ENCODE assay signal across 25 cellular contexts in genomic region chr7:156861212-156861611, GRCh38.
"Had no signal": no experiment of that assay in that cellular context is flagged by ENCODE, and none has a peak within 500 bp of the region (broad histone marks: within the 10 kb centered on the region; RNA-seq: fewer than 3 reads in every experiment).

No MANE protein-coding gene starts in this region.

- DNase-seq: colonic mucosa; cortex of kidney; dermis blood vessel endothelial cell; dorsolateral prefrontal cortex; effector CD4-positive, alpha-beta T cell; effector CD8-positive, alpha-beta T cell; effector memory CD4-positive, alpha-beta T cell; effector memory CD8-positive, alpha-beta T cell; erythroblast; esophagus squamous epithelium; foreskin fibroblast; foreskin keratinocyte; foreskin melanocyte; gastrocnemius medialis; glutamatergic neuron; head of caudate nucleus; heart left ventricle; heart right ventricle had no signal

- H3K27ac Mint-ChIP-seq: dendritic cell treated with granulocyte-macrophage colony-stimulating factor and Interleukin-4, amounts not matched to agents 40 ng/mL and 50 ng/mL, for 4 days; effector memory CD8-positive, alpha-beta T cell had no signal

- H3K27me3 ChIP-seq: colonic mucosa, dorsolateral prefrontal cortex, esophagus muscularis mucosa, esophagus squamous epithelium, foreskin keratinocyte, gastrocnemius medialis, gastroesophageal sphincter, heart left ventricle, heart right ventricle, hepatocyte had no signal

- H3K9me3 ChIP-seq: colonic mucosa, gastrocnemius medialis had no signal

- ATAC-seq: effector memory CD8-positive, alpha-beta T cell; esophagus mucosa; foreskin keratinocyte; gastrocnemius medialis; gastroesophageal sphincter; heart left ventricle; heart right ventricle had no signal

- H3K4me3 Mint-ChIP-seq: dendritic cell treated with granulocyte-macrophage colony-stimulating factor and Interleukin-4, amounts not matched to agents 40 ng/mL and 50 ng/mL, for 4 days; effector memory CD8-positive, alpha-beta T cell had no signal

- H3K27ac ChIP-seq: colonic mucosa, coronary artery, dorsolateral prefrontal cortex, epithelial cell of prostate, esophagus muscularis mucosa, esophagus squamous epithelium, foreskin keratinocyte, gastrocnemius medialis, gastroesophageal sphincter, heart left ventricle, heart right ventricle, hepatocyte had no signal

- H3K4me3 ChIP-seq: colonic mucosa, coronary artery, dorsolateral prefrontal cortex, esophagus muscularis mucosa, esophagus squamous epithelium, gastrocnemius medialis, gastroesophageal sphincter, heart left ventricle, heart right ventricle, hepatocyte had no signal

- H3K36me3 ChIP-seq: colonic mucosa, gastrocnemius medialis had no signal

- H3K27me3 Mint-ChIP-seq: dendritic cell treated with granulocyte-macrophage colony-stimulating factor and Interleukin-4, amounts not matched to agents 40 ng/mL and 50 ng/mL, for 4 days; effector memory CD8-positive, alpha-beta T cell had no signal

- H3K4me1 ChIP-seq: colonic mucosa, esophagus muscularis mucosa, esophagus squamous epithelium, foreskin keratinocyte, gastrocnemius medialis, gastroesophageal sphincter had no signal
